Comparison of ENCODE assay signal across 7 cellular contexts in genomic region chr17:50272246-50272645, GRCh38. TPM values are rescaled to one million over a fixed set of nuclear protein-coding genes. Genes with fewer than 3 reads are reported as not detected.
DNase-seq lines count a peak whose midpoint lies in the region; ATAC-seq and TF ChIP-seq lines count a peak whose summit lies in the region.

No MANE protein-coding gene starts in this region.

- H3K27me3 Mint-ChIP-seq in activated naive CD4-positive, alpha-beta T cell treated with anti-CD3 and anti-CD28 coated beads, Interleukin-2, amount 10 ng/mL, durations not matched to agents 7 days and 5 days = peaks cover 69% of the 10 kb centered on the region
- peaks cover 4 to 15% (median 12%) of the 10 kb centered on the region in 3 donors for H3K27me3 Mint-ChIP-seq in immature natural killer cell (ENCODE audit: low read depth in 3 of 3)

- CTCF ChIA-PET in activated naive CD4-positive, alpha-beta T cell treated with anti-CD3 and anti-CD28 coated beads, Interleukin-2, amount 10 ng/mL, durations not matched to agents 7 days and 5 days (lab: Charles Lee) = interaction anchor here (0.9 to 6.7 kb wide), 10 partner anchors 20 to 155 kb away, joined by 3 to 91 read pairs (median 4); partner anchors contain the start of gene COL1A1

- H3K4me3 Mint-ChIP-seq in activated naive CD4-positive, alpha-beta T cell treated with anti-CD3 and anti-CD28 coated beads, Interleukin-2, amount 10 ng/mL, durations not matched to agents 7 days and 5 days = peak overlapping the region; percentile 51
- H3K4me3 Mint-ChIP-seq in immature natural killer cell = peak overlapping the region in 3 of 5 donors; percentile 53 to 87 (median 72)
- peak overlapping the region; percentile 75 for H3K4me3 Mint-ChIP-seq in stimulated activated effector memory CD8-positive, alpha-beta T cell treated with anti-CD3 and anti-CD28 coated beads, Interleukin-12 subunit alpha, Interleukin-12 subunit beta, amount 100 ng/mL, for 72 hours

- no peaks in the 10 kb centered on the region for H3K9me3 Mint-ChIP-seq in activated naive CD4-positive, alpha-beta T cell treated with anti-CD3 and anti-CD28 coated beads, Interleukin-2, amount 10 ng/mL, durations not matched to agents 7 days and 5 days
- H3K9me3 Mint-ChIP-seq in immature natural killer cell = no peaks in the 10 kb centered on the region
- no peaks in the 10 kb centered on the region for H3K9me3 Mint-ChIP-seq in stimulated activated effector memory CD8-positive, alpha-beta T cell treated with anti-CD3 and anti-CD28 coated beads, Interleukin-12 subunit alpha, Interleukin-12 subunit beta, amount 100 ng/mL, for 72 hours

- H3K27ac Mint-ChIP-seq in activated naive CD4-positive, alpha-beta T cell treated with anti-CD3 and anti-CD28 coated beads, Interleukin-2, amount 10 ng/mL, durations not matched to agents 7 days and 5 days = no peak overlapping the region
- H3K27ac Mint-ChIP-seq in immature natural killer cell = peak overlapping the region in 1 of 6 donors; percentile 13
- peak overlapping the region; percentile 63 for H3K27ac Mint-ChIP-seq in stimulated activated effector memory CD8-positive, alpha-beta T cell treated with anti-CD3 and anti-CD28 coated beads, Interleukin-12 subunit alpha, Interleukin-12 subunit beta, amount 100 ng/mL, for 72 hours

- DNase-seq in HFF-Myc (ENCODE audit: extremely low read depth, low read depth) = no peak
- peak; percentile 17 for DNase-seq in activated naive CD4-positive, alpha-beta T cell treated with anti-CD3 and anti-CD28 coated beads, Interleukin-2, amount 10 ng/mL, durations not matched to agents 7 days and 5 days
- no peak for DNase-seq in immature natural killer cell
- DNase-seq in stimulated activated effector memory CD8-positive, alpha-beta T cell treated with anti-CD3 and anti-CD28 coated beads, Interleukin-12 subunit alpha, Interleukin-12 subunit beta, amount 100 ng/mL, for 72 hours (ENCODE audit: low spot score in 2 of 2) = no peak
- no peak for DNase-seq in central memory CD4-positive, alpha-beta T cell
- no peak for DNase-seq in DMS 273 (lab: John Stamatoyannopoulos, UW; ENCODE audit: unreplicated experiment)
- no peak for DNase-seq in NCI-H524 treated with DMSO at 0.1 percent for 48 hours (lab: John Stamatoyannopoulos, UW)

- no peaks in the 10 kb centered on the region for H3K36me3 Mint-ChIP-seq in activated naive CD4-positive, alpha-beta T cell treated with anti-CD3 and anti-CD28 coated beads, Interleukin-2, amount 10 ng/mL, durations not matched to agents 7 days and 5 days
- no peaks in the 10 kb centered on the region for H3K36me3 Mint-ChIP-seq in immature natural killer cell
- H3K36me3 Mint-ChIP-seq in stimulated activated effector memory CD8-positive, alpha-beta T cell treated with anti-CD3 and anti-CD28 coated beads, Interleukin-12 subunit alpha, Interleukin-12 subunit beta, amount 100 ng/mL, for 72 hours = no peaks in the 10 kb centered on the region

- no peak for TF ChIP-seq CTCF in HFF-Myc (IDR thresholded peaks at IDR 0.05; ENCODE audit: low read depth, low read length, missing control alignments)

- H3K4me3 ChIP-seq in HFF-Myc (replicated peaks; ENCODE audit: low read depth, low read length) = peak overlapping the region; percentile 45

- no peak for ATAC-seq in stimulated activated effector memory CD8-positive, alpha-beta T cell treated with anti-CD3 and anti-CD28 coated beads, Interleukin-12 subunit alpha, Interleukin-12 subunit beta, amount 100 ng/mL, for 72 hours

- H3K4me1 Mint-ChIP-seq in activated naive CD4-positive, alpha-beta T cell treated with anti-CD3 and anti-CD28 coated beads, Interleukin-2, amount 10 ng/mL, durations not matched to agents 7 days and 5 days = peaks cover 14% of the 10 kb centered on the region
- peaks cover 5 to 8% of the 10 kb centered on the region in 2 donors for H3K4me1 Mint-ChIP-seq in immature natural killer cell
- peaks cover 16% of the 10 kb centered on the region for H3K4me1 Mint-ChIP-seq in stimulated activated effector memory CD8-positive, alpha-beta T cell treated with anti-CD3 and anti-CD28 coated beads, Interleukin-12 subunit alpha, Interleukin-12 subunit beta, amount 100 ng/mL, for 72 hours

RNA-seq across cellular contexts. Expression of gene TMEM92, which starts 2.0 kb away (rescaled TPM):
- polyA plus RNA-seq in immature natural killer cell = not detected
